ENCODE assay signal across 1 cellular context in genomic region chr12:54372113-54372806, GRCh38.
TF ChIP-seq lines count a peak whose summit lies in the region.

No MANE protein-coding gene starts in this region.

TF ChIP-seq in HEK293, 187 proteins besides CTCF, POLR2A, EP300 and RAD21 (continued from another document):
- TF ChIP-seq, protein P1, sequence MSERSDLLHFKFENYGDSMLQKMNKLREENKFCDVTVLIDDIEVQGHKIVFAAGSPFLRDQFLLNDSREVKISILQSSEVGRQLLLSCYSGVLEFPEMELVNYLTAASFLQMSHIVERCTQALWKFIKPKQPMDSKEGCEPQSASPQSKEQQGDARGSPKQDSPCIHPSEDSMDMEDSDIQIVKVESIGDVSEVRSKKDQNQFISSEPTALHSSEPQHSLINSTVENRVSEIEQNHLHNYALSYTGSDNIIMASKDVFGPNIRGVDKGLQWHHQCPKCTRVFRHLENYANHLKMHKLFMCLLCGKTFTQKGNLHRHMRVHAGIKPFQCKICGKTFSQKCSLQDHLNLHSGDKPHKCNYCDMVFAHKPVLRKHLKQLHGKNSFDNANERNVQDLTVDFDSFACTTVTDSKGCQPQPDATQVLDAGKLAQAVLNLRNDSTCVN (tag by site-specific recombination; optimal IDR thresholded peaks at IDR 0.05): no peak
- TF ChIP-seq ZNF114 (tag by site-specific recombination; IDR thresholded peaks at IDR 0.05) (no peak), ZNF19 (tag by site-specific recombination; IDR thresholded peaks at IDR 0.05; ENCODE audit: low read depth) (no peak), ZNF530 (tag by site-specific recombination; IDR thresholded peaks at IDR 0.05; ENCODE audit: low read depth) (no peak), ZNF837 (tag by site-specific recombination; IDR thresholded peaks at IDR 0.05) (no peak), ZBTB11 (tag by site-specific recombination; conservative IDR thresholded peaks at IDR 0.05; ENCODE audit: low read depth) (no peak; the same call in 1 of the 2 replicates), ZNF561 (tag by site-specific recombination; IDR thresholded peaks at IDR 0.05; ENCODE audit: borderline replicate concordance) (no peak), MYNN (tag by site-specific recombination; IDR thresholded peaks at IDR 0.05; ENCODE audit: borderline replicate concordance) (no peak), ZNF214 (tag by site-specific recombination; IDR thresholded peaks at IDR 0.05; ENCODE audit: borderline replicate concordance) (no peak), GFI1B (tag by site-specific recombination; IDR thresholded peaks at IDR 0.05) (no peak), ZNF585B (tag by site-specific recombination; IDR thresholded peaks at IDR 0.05) (no peak), ZNF701 (tag by site-specific recombination; IDR thresholded peaks at IDR 0.05) (no peak), ZNF785 (tag by site-specific recombination; IDR thresholded peaks at IDR 0.05) (no peak), TRIM28 (IDR thresholded peaks at IDR 0.05; ENCODE audit: borderline replicate concordance, low read length) (no peak), ZNF670 (tag by site-specific recombination; IDR thresholded peaks at IDR 0.05; ENCODE audit: low read depth) (no peak), ZBTB17 (tag by site-specific recombination; IDR thresholded peaks at IDR 0.05) (peak; percentile 82), OSR2 (tag by site-specific recombination; IDR thresholded peaks at IDR 0.05) (no peak), ZNF645 (tag by site-specific recombination; IDR thresholded peaks at IDR 0.05) (no peak), SCRT2 (tag by site-specific recombination; IDR thresholded peaks at IDR 0.05) (no peak), ZNF692 (tag by site-specific recombination; IDR thresholded peaks at IDR 0.05) (0 out of 2 replicates have a peak, but pooled peaks have one; percentile 33), ZBTB21 (tag by site-specific recombination; IDR thresholded peaks at IDR 0.05) (no peak), ZNF76 (tag by site-specific recombination; IDR thresholded peaks at IDR 0.05; ENCODE audit: borderline replicate concordance, low read depth) (no peak), SP2 (tag by site-specific recombination; IDR thresholded peaks at IDR 0.05) (0 out of 2 replicates have a peak, but pooled peaks have one; percentile 0), ZNF132 (tag by site-specific recombination; IDR thresholded peaks at IDR 0.05; ENCODE audit: borderline replicate concordance) (no peak), ZNF292 (tag by site-specific recombination; IDR thresholded peaks at IDR 0.05; ENCODE audit: borderline replicate concordance, low read depth) (no peak), ZNF391 (tag by site-specific recombination; IDR thresholded peaks at IDR 0.05; ENCODE audit: borderline replicate concordance, low read depth) (no peak), ZNF274 (IDR thresholded peaks at IDR 0.05; ENCODE audit: low read length) (no peak), ZNF274 (tag by site-specific recombination; IDR thresholded peaks at IDR 0.05; ENCODE audit: borderline replicate concordance) (no peak), ZNF202 (tag by site-specific recombination; IDR thresholded peaks at IDR 0.05; ENCODE audit: borderline replicate concordance) (no peak), ZNF555 (tag by site-specific recombination; conservative IDR thresholded peaks at IDR 0.05) (no peak), HIC1 (tag by site-specific recombination; IDR thresholded peaks at IDR 0.05) (no peak), ZNF398 (tag by site-specific recombination; IDR thresholded peaks at IDR 0.05) (peak; percentile 42; the same call in 1 of the 2 replicates), ZNF580 (tag by site-specific recombination; IDR thresholded peaks at IDR 0.05) (no peak), TCF7L2 (IDR thresholded peaks at IDR 0.05; ENCODE audit: borderline replicate concordance, low read depth, low read length) (no peak), ZNF776 (tag by site-specific recombination; IDR thresholded peaks at IDR 0.05; ENCODE audit: borderline replicate concordance) (no peak), ZNF433 (tag by site-specific recombination; IDR thresholded peaks at IDR 0.05; ENCODE audit: low read depth) (no peak), ZNF747 (tag by site-specific recombination; IDR thresholded peaks at IDR 0.05) (no peak), ZNF426 (tag by site-specific recombination; IDR thresholded peaks at IDR 0.05) (no peak), MEIS1 (CRISPR knock-in tag; IDR thresholded peaks at IDR 0.05; ENCODE audit: borderline replicate concordance) (no peak), KLF9 (tag by site-specific recombination; IDR thresholded peaks at IDR 0.05; ENCODE audit: low read depth) (no peak), ZNF791 (tag by site-specific recombination; IDR thresholded peaks at IDR 0.05) (no peak), ZNF404 (tag by site-specific recombination; IDR thresholded peaks at IDR 0.05) (no peak)
- TF ChIP-seq, protein P2, sequence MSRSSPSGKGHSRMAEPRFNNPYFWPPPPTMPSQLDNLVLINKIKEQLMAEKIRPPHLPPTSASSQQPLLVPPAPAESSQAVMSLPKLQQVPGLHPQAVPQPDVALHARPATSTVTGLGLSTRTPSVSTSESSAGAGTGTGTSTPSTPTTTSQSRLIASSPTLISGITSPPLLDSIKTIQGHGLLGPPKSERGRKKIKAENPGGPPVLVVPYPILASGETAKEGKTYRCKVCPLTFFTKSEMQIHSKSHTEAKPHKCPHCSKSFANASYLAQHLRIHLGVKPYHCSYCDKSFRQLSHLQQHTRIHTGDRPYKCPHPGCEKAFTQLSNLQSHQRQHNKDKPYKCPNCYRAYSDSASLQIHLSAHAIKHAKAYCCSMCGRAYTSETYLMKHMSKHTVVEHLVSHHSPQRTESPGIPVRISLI (tag by site-specific recombination; IDR thresholded peaks at IDR 0.05): no peak
- TF ChIP-seq, protein P3, sequence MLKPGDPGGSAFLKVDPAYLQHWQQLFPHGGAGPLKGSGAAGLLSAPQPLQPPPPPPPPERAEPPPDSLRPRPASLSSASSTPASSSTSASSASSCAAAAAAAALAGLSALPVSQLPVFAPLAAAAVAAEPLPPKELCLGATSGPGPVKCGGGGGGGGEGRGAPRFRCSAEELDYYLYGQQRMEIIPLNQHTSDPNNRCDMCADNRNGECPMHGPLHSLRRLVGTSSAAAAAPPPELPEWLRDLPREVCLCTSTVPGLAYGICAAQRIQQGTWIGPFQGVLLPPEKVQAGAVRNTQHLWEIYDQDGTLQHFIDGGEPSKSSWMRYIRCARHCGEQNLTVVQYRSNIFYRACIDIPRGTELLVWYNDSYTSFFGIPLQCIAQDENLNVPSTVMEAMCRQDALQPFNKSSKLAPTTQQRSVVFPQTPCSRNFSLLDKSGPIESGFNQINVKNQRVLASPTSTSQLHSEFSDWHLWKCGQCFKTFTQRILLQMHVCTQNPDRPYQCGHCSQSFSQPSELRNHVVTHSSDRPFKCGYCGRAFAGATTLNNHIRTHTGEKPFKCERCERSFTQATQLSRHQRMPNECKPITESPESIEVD (tag by site-specific recombination; IDR thresholded peaks at IDR 0.05): no peak
TF ChIP-seq in HEK293: peak in this region for 12.
